In the genomic region with DNA sequence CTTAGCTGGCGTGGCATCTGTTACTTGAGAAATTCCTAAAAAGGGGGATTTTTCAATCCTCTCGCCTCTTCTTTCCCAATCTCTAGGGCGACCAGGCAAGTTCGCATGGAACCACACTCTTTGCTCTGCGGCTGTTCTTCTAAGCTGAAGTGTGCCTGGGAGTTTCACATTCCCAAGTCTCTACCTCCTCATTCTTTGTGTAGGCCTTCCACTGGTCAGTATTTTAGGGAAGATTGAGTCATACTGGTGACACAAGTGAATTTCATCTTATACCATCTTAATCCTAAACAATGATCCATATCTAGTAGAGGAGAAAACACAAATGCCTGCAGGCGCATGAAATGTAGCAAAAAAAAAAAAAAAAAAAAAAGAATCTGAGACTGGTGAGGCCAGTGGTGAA, we compare ENCODE assay signal across 36 cellular contexts.
"Had no signal": no experiment of that assay in that cellular context is flagged by ENCODE, and none has a peak within 500 bp of the region (broad histone marks: within the 10 kb centered on the region; RNA-seq: fewer than 3 reads in every experiment).

No MANE protein-coding gene starts in this region.

- FAIRE-seq: astrocyte, TTC549 had no signal

- ATAC-seq: activated CD4-positive, alpha-beta T cell treated with anti-CD3 and anti-CD28 coated beads for 36 hours; activated CD4-positive, CD25-positive, alpha-beta regulatory T cell treated with anti-CD3 and anti-CD28 coated beads, Interleukin-2, amount 50 U/mL, for 24 hours; activated CD8-positive, alpha-beta memory T cell treated with anti-CD3 and anti-CD28 coated beads, Interleukin-2, amount 10 ng/mL, durations not matched to agents 7 days and 5 days; activated CD8-positive, alpha-beta T cell treated with anti-CD3 and anti-CD28 coated beads, Interleukin-2, amount 10 ng/mL, durations not matched to agents 7 days and 5 days; activated naive CD8-positive, alpha-beta T cell treated with anti-CD3 and anti-CD28 coated beads, Interleukin-2, amount 50 U/mL, for 24 hours; body of pancreas had no signal

- H3K27me3 Mint-ChIP-seq: activated CD4-positive, alpha-beta memory T cell treated with anti-CD3 and anti-CD28 coated beads, Interleukin-2, amount 10 ng/mL, durations not matched to agents 7 days and 5 days; activated CD4-positive, alpha-beta T cell treated with anti-CD3 and anti-CD28 coated beads for 36 hours; activated CD4-positive, alpha-beta T cell treated with anti-CD3 and anti-CD28 coated beads, Interleukin-2, amount 10 ng/mL, durations not matched to agents 7 days and 5 days; activated CD8-positive, alpha-beta memory T cell treated with anti-CD3 and anti-CD28 coated beads, Interleukin-2, amount 10 ng/mL, durations not matched to agents 7 days and 5 days; activated naive CD4-positive, alpha-beta T cell treated with anti-CD3 and anti-CD28 coated beads, Interleukin-2, amount 10 ng/mL, durations not matched to agents 7 days and 5 days; activated naive CD4-positive, alpha-beta T cell treated with anti-CD3 and anti-CD28 coated beads, Interleukin-2, amount 50 U/mL, for 24 hours; activated naive CD8-positive, alpha-beta T cell; activated naive CD8-positive, alpha-beta T cell treated with anti-CD3 and anti-CD28 coated beads, Interleukin-2, amount 10 ng/mL, durations not matched to agents 7 days and 5 days; activated naive CD8-positive, alpha-beta T cell treated with anti-CD3 and anti-CD28 coated beads, Interleukin-2, amount 50 U/mL, for 24 hours; activated T-cell treated with anti-CD3 and anti-CD28 coated beads, Interleukin-2, amount 50 U/mL, for 24 hours had no signal

- H3K4me3 Mint-ChIP-seq: activated CD4-positive, alpha-beta memory T cell treated with anti-CD3 and anti-CD28 coated beads, Interleukin-2, amount 10 ng/mL, durations not matched to agents 7 days and 5 days; activated CD4-positive, alpha-beta T cell treated with anti-CD3 and anti-CD28 coated beads for 36 hours; activated CD4-positive, alpha-beta T cell treated with anti-CD3 and anti-CD28 coated beads, Interleukin-2, amount 10 ng/mL, durations not matched to agents 7 days and 5 days; activated CD8-positive, alpha-beta memory T cell treated with anti-CD3 and anti-CD28 coated beads, Interleukin-2, amount 10 ng/mL, durations not matched to agents 7 days and 5 days; activated CD8-positive, alpha-beta T cell treated with anti-CD3 and anti-CD28 coated beads, Interleukin-2, amount 10 ng/mL, durations not matched to agents 7 days and 5 days; activated naive CD4-positive, alpha-beta T cell treated with anti-CD3 and anti-CD28 coated beads, Interleukin-2, amount 10 ng/mL, durations not matched to agents 7 days and 5 days; activated naive CD4-positive, alpha-beta T cell treated with anti-CD3 and anti-CD28 coated beads, Interleukin-2, amount 50 U/mL, for 24 hours; activated naive CD8-positive, alpha-beta T cell; activated naive CD8-positive, alpha-beta T cell treated with anti-CD3 and anti-CD28 coated beads, Interleukin-2, amount 10 ng/mL, durations not matched to agents 7 days and 5 days; activated naive CD8-positive, alpha-beta T cell treated with anti-CD3 and anti-CD28 coated beads, Interleukin-2, amount 50 U/mL, for 24 hours; activated T-cell treated with anti-CD3 and anti-CD28 coated beads, Interleukin-2, amount 50 U/mL, for 24 hours; T-helper 1 cell treated with Interleukin-12 subunit alpha and Interleukin-12 subunit beta and Interleukin-4 antibody, amounts not matched to agents 30 μg/mL and 1 μg/mL, for 36 hours; T-helper 2 cell treated with Interferon-gamma antibody and Interleukin-4, amounts not matched to agents 5 μg/mL and 100 μg/mL, for 36 hours had no signal

- H3K36me3 Mint-ChIP-seq: activated CD8-positive, alpha-beta memory T cell treated with anti-CD3 and anti-CD28 coated beads, Interleukin-2, amount 10 ng/mL, durations not matched to agents 7 days and 5 days; activated naive CD4-positive, alpha-beta T cell treated with anti-CD3 and anti-CD28 coated beads, Interleukin-2, amount 10 ng/mL, durations not matched to agents 7 days and 5 days; activated naive CD4-positive, alpha-beta T cell treated with anti-CD3 and anti-CD28 coated beads, Interleukin-2, amount 50 U/mL, for 24 hours; activated naive CD8-positive, alpha-beta T cell; activated naive CD8-positive, alpha-beta T cell treated with anti-CD3 and anti-CD28 coated beads, Interleukin-2, amount 10 ng/mL, durations not matched to agents 7 days and 5 days had no signal

- H3K9me3 ChIP-seq: body of pancreas, breast epithelium had no signal

- H3K36me3 ChIP-seq: brain microvascular endothelial cell, breast epithelium had no signal

- DNase-seq: activated CD4-positive, alpha-beta memory T cell treated with anti-CD3 and anti-CD28 coated beads, Interleukin-2, amount 10 ng/mL, durations not matched to agents 7 days and 5 days; activated CD4-positive, alpha-beta T cell treated with anti-CD3 and anti-CD28 coated beads for 1 hour; activated CD4-positive, alpha-beta T cell treated with anti-CD3 and anti-CD28 coated beads for 36 hours; activated CD4-positive, alpha-beta T cell treated with anti-CD3 and anti-CD28 coated beads for 48 hours; activated CD4-positive, alpha-beta T cell treated with anti-CD3 and anti-CD28 coated beads, Interleukin-2, amount 10 ng/mL, durations not matched to agents 7 days and 5 days; activated CD4-positive, alpha-beta T cell treated with anti-CD3 and anti-CD28 coated beads, Interleukin-2, amount 50 U/mL, for 48 hours; activated CD4-positive, CD25-positive, alpha-beta regulatory T cell; activated CD8-positive, alpha-beta memory T cell treated with anti-CD3 and anti-CD28 coated beads for 24 hours; activated CD8-positive, alpha-beta memory T cell treated with anti-CD3 and anti-CD28 coated beads, Interleukin-2, amount 10 ng/mL, durations not matched to agents 7 days and 5 days; activated CD8-positive, alpha-beta memory T cell treated with anti-CD3 and anti-CD28 coated beads, Interleukin-2, amount 50 U/mL, for 48 hours; activated CD8-positive, alpha-beta T cell treated with anti-CD3 and anti-CD28 coated beads, Interleukin-2, amount 10 ng/mL, durations not matched to agents 7 days and 5 days; activated effector memory CD4-positive, alpha-beta T cell treated with Interleukin-2 at 50 U/mL for 16 hours; activated gamma-delta T cell; activated naive CD4-positive, alpha-beta T cell treated with anti-CD3 and anti-CD28 coated beads, Interleukin-2, amount 10 ng/mL, durations not matched to agents 7 days and 5 days; activated naive CD4-positive, alpha-beta T cell treated with Interleukin-2 at 50 U/mL for 16 hours; activated naive CD8-positive, alpha-beta T cell treated with anti-CD3 and anti-CD28 coated beads, Interleukin-2, amount 10 ng/mL, durations not matched to agents 7 days and 5 days; activated naive CD8-positive, alpha-beta T cell treated with anti-CD3 and anti-CD28 coated beads, Interleukin-2, amount 50 U/mL, for 24 hours; activated T-cell treated with anti-CD3 and anti-CD28 coated beads, Interleukin-2, amount 50 U/mL, for 24 hours; activated T-cell treated with anti-CD3 and anti-CD28 coated beads, Interleukin-2, amount 50 U/mL, for 48 hours; amygdala; body of pancreas; brain microvascular endothelial cell; central memory CD4-positive, alpha-beta T cell; T-helper 1 cell; T-helper 2 cell; T-helper 9 cell had no signal

- H3K4me1 ChIP-seq: body of pancreas, breast epithelium had no signal

- H3K4me1 Mint-ChIP-seq: activated CD4-positive, alpha-beta memory T cell treated with anti-CD3 and anti-CD28 coated beads, Interleukin-2, amount 10 ng/mL, durations not matched to agents 7 days and 5 days; activated CD4-positive, alpha-beta T cell treated with anti-CD3 and anti-CD28 coated beads for 36 hours; activated CD4-positive, alpha-beta T cell treated with anti-CD3 and anti-CD28 coated beads, Interleukin-2, amount 10 ng/mL, durations not matched to agents 7 days and 5 days; activated CD8-positive, alpha-beta memory T cell treated with anti-CD3 and anti-CD28 coated beads, Interleukin-2, amount 10 ng/mL, durations not matched to agents 7 days and 5 days; activated naive CD4-positive, alpha-beta T cell treated with anti-CD3 and anti-CD28 coated beads, Interleukin-2, amount 10 ng/mL, durations not matched to agents 7 days and 5 days; activated naive CD4-positive, alpha-beta T cell treated with anti-CD3 and anti-CD28 coated beads, Interleukin-2, amount 50 U/mL, for 24 hours; activated naive CD8-positive, alpha-beta T cell treated with anti-CD3 and anti-CD28 coated beads, Interleukin-2, amount 10 ng/mL, durations not matched to agents 7 days and 5 days; activated naive CD8-positive, alpha-beta T cell treated with anti-CD3 and anti-CD28 coated beads, Interleukin-2, amount 50 U/mL, for 24 hours had no signal

- H3K27ac ChIP-seq: body of pancreas, brain microvascular endothelial cell, breast epithelium, VCaP had no signal

- H3K9me3 Mint-ChIP-seq: activated CD4-positive, alpha-beta memory T cell treated with anti-CD3 and anti-CD28 coated beads, Interleukin-2, amount 10 ng/mL, durations not matched to agents 7 days and 5 days; activated CD4-positive, alpha-beta T cell treated with anti-CD3 and anti-CD28 coated beads, Interleukin-2, amount 10 ng/mL, durations not matched to agents 7 days and 5 days; activated naive CD4-positive, alpha-beta T cell treated with anti-CD3 and anti-CD28 coated beads, Interleukin-2, amount 10 ng/mL, durations not matched to agents 7 days and 5 days; activated naive CD8-positive, alpha-beta T cell treated with anti-CD3 and anti-CD28 coated beads, Interleukin-2, amount 50 U/mL, for 24 hours; T-helper 1 cell treated with Interleukin-12 subunit alpha and Interleukin-12 subunit beta and Interleukin-4 antibody, amounts not matched to agents 30 μg/mL and 1 μg/mL, for 36 hours had no signal

- H3K4me3 ChIP-seq: body of pancreas, breast epithelium had no signal

- H3K27me3 ChIP-seq: body of pancreas, brain microvascular endothelial cell, breast epithelium had no signal

- H3K27ac Mint-ChIP-seq: activated CD4-positive, alpha-beta memory T cell treated with anti-CD3 and anti-CD28 coated beads, Interleukin-2, amount 10 ng/mL, durations not matched to agents 7 days and 5 days; activated CD4-positive, alpha-beta T cell treated with anti-CD3 and anti-CD28 coated beads for 36 hours; activated CD4-positive, alpha-beta T cell treated with anti-CD3 and anti-CD28 coated beads, Interleukin-2, amount 10 ng/mL, durations not matched to agents 7 days and 5 days; activated CD8-positive, alpha-beta memory T cell treated with anti-CD3 and anti-CD28 coated beads, Interleukin-2, amount 10 ng/mL, durations not matched to agents 7 days and 5 days; activated CD8-positive, alpha-beta T cell treated with anti-CD3 and anti-CD28 coated beads, Interleukin-2, amount 10 ng/mL, durations not matched to agents 7 days and 5 days; activated naive CD4-positive, alpha-beta T cell treated with anti-CD3 and anti-CD28 coated beads, Interleukin-2, amount 10 ng/mL, durations not matched to agents 7 days and 5 days; activated naive CD4-positive, alpha-beta T cell treated with anti-CD3 and anti-CD28 coated beads, Interleukin-2, amount 50 U/mL, for 24 hours; activated naive CD8-positive, alpha-beta T cell; activated naive CD8-positive, alpha-beta T cell treated with anti-CD3 and anti-CD28 coated beads, Interleukin-2, amount 10 ng/mL, durations not matched to agents 7 days and 5 days; activated naive CD8-positive, alpha-beta T cell treated with anti-CD3 and anti-CD28 coated beads, Interleukin-2, amount 50 U/mL, for 24 hours; activated T-cell treated with anti-CD3 and anti-CD28 coated beads, Interleukin-2, amount 50 U/mL, for 24 hours; activated T-helper 2 cell treated with anti-CD3 and anti-CD28 coated beads, Interferon-gamma antibody, Interleukin-2, Interleukin-4, amounts not matched to agents 10 μg/mL and 5 μg/mL and 100 μg/mL, durations not matched to agents 14 hours and 24 hours and 36 hours; T-helper 1 cell treated with Interleukin-12 subunit alpha and Interleukin-12 subunit beta and Interleukin-4 antibody, amounts not matched to agents 30 μg/mL and 1 μg/mL, for 36 hours; T-helper 2 cell treated with Interferon-gamma antibody and Interleukin-4, amounts not matched to agents 5 μg/mL and 100 μg/mL, for 36 hours had no signal
